In the genomic region with DNA sequence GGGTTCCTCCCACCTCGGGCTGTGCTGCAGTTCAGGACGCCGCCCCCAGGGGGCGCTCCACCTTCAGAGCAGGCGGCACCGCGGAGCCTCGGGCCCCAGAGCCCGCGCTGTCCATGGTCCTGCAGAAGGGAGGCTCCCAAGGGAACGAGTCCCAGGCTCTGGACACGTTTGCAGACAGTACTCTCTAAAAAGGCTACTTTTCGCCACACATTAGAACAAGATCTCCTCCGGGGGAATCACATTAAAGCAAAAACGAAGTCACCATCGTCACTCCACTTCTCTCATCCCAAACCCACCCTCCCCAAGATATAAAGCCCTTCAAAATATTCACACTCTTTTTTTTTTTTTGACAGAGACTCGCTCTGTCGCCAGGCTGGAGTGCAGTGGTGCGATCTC, we compare ENCODE assay signal across 8 cellular contexts. TPM values are rescaled to one million over a fixed set of nuclear protein-coding genes. Genes with fewer than 3 reads are reported as not detected.
DNase-seq lines count a peak whose midpoint lies in the region; ATAC-seq, FAIRE-seq and TF ChIP-seq lines count a peak whose summit lies in the region.

No MANE protein-coding gene starts in this region.

- CTCF ChIA-PET in activated B cell treated with CpG ODN at 0.5 μM for 24 hours (lab: Charles Lee): interaction anchor here (0.6 to 4.3 kb wide), 16 partner anchors 12 to 356 kb away, joined by 3 to 38 read pairs (median 4); partner anchors contain the start of gene VSIG10L

- H3K4me3 ChIP-seq in GM12864 (ENCODE audit: low read depth, low read length) (no peak overlapping the region), bronchial epithelial cell (ENCODE audit: low read depth, low read length) (no peak overlapping the region)

- ATAC-seq in activated B cell treated with CpG ODN at 0.5 μM for 24 hours (ENCODE audit: low read depth): peak; percentile 22
- ATAC-seq in GM21526 (IDR thresholded peaks at IDR 0.05; ENCODE audit: low FRiP score, unreplicated experiment): no peak

- peaks cover 5% of the 10 kb centered on the region for H3K27me3 Mint-ChIP-seq in activated B cell treated with CpG ODN at 0.5 μM for 24 hours

- FAIRE-seq in bronchial epithelial cell (lab: Jason Lieb, UNC): no peak

- peaks cover 34% of the 10 kb centered on the region for H3K4me1 Mint-ChIP-seq in activated B cell treated with CpG ODN at 0.5 μM for 24 hours

- H3K27me3 ChIP-seq in bronchial epithelial cell (ENCODE audit: control insufficient read depth, insufficient read depth, low read length): no peaks in the 10 kb centered on the region

- H3K36me3 ChIP-seq in bronchial epithelial cell (ENCODE audit: control insufficient read depth, insufficient read depth, low read length): no peaks in the 10 kb centered on the region

- DNase-seq in GM12864 (ENCODE audit: low read depth): no peak
- DNase-seq in Kasumi-1 (lab: John Stamatoyannopoulos, UW): peak; percentile 68 to 70
- peak; percentile 90 for DNase-seq in activated B cell treated with CpG ODN at 0.5 μM for 24 hours
- peak; percentile 26 for DNase-seq in bronchial epithelial cell (ENCODE audit: low read depth)
- DNase-seq in islet precursor cell: peak; percentile 92
- DNase-seq in stimulated activated CD4-positive, alpha-beta T cell treated with anti-CD3 and anti-CD28 coated beads, Interleukin-1b, Interleukin-23, amount 100 ng/mL, for 24 hours (ENCODE audit: low read depth in 4 of 4, low spot score in 1 of 4): peak; percentile 83 to 94 (median 86)
- no peak for DNase-seq in NCI-H187 treated with DMSO at 0.1 percent for 48 hours (lab: John Stamatoyannopoulos, UW)

- H3K9me3 Mint-ChIP-seq in activated B cell treated with CpG ODN at 0.5 μM for 24 hours: no peaks in the 10 kb centered on the region

- no peak overlapping the region for H3K4me3 Mint-ChIP-seq in activated B cell treated with CpG ODN at 0.5 μM for 24 hours

- TF ChIP-seq CTCF in GM12864 (IDR thresholded peaks at IDR 0.05; ENCODE audit: low read depth, low read length, missing control alignments) (peak; percentile 99), activated B cell treated with CpG ODN at 0.5 μM for 24 hours (IDR thresholded peaks at IDR 0.05) (peak; percentile 90), bronchial epithelial cell (IDR thresholded peaks at IDR 0.05; ENCODE audit: insufficient read depth, low read length, severe bottlenecking) (peak; percentile 96)

- H3K36me3 Mint-ChIP-seq in activated B cell treated with CpG ODN at 0.5 μM for 24 hours (ENCODE audit: low read depth): peaks cover 3% of the 10 kb centered on the region

- H3K27ac Mint-ChIP-seq in activated B cell treated with CpG ODN at 0.5 μM for 24 hours: no peak overlapping the region

- intact Hi-C loops in activated B cell treated with CpG ODN at 0.5 μM for 24 hours (cut with micrococcal nuclease): loop anchor here (1.0 to 2.0 kb wide), 6 partner anchors 19 to 235 kb away; no protein-coding TSS in a partner anchor

- POLR2A ChIA-PET in activated B cell treated with CpG ODN at 0.5 μM for 24 hours (lab: Charles Lee): interaction anchor here (0.7 to 1.5 kb wide), 2 partner anchors 14 to 233 kb away, joined by 3 to 5 read pairs; no protein-coding TSS in a partner anchor

RNA-seq across cellular contexts. Expression of gene SIGLEC10, which starts 4.6 kb away (rescaled TPM):
- total RNA-seq in activated B cell treated with CpG ODN at 0.5 μM for 24 hours (50.3 and 52.2 TPM in 2 replicates), bronchial epithelial cell (not detected in 2 replicates)

RNA-seq across cellular contexts. Expression of gene C19orf84, which starts 31.7 kb away (rescaled TPM):
- total RNA-seq in activated B cell treated with CpG ODN at 0.5 μM for 24 hours: 0.17 TPM in 1 of 2 replicates, not detected in the other
- total RNA-seq in bronchial epithelial cell: not detected in 2 replicates

RNA-seq across cellular contexts. Expression of gene LIM2, which starts 34.3 kb away (rescaled TPM):
- total RNA-seq in activated B cell treated with CpG ODN at 0.5 μM for 24 hours (not detected in 2 replicates), bronchial epithelial cell (not detected in 2 replicates)

RNA-seq across cellular contexts. Expression of gene SIGLEC8, which starts 36.2 kb away (rescaled TPM):
- not detected in 2 replicates for total RNA-seq in activated B cell treated with CpG ODN at 0.5 μM for 24 hours
- total RNA-seq in bronchial epithelial cell: not detected in 2 replicates

RNA-seq across cellular contexts. Expression of gene NKG7, which starts 49.6 kb away (rescaled TPM):
- total RNA-seq in activated B cell treated with CpG ODN at 0.5 μM for 24 hours: 1.6 and 2.1 TPM in 2 replicates
- not detected in 2 replicates for total RNA-seq in bronchial epithelial cell

Comparison
In these comparisons a context has a peak if more than half of its experiments do, and no peak if none do; other contexts are left out.
1. DNase-seq: peak in Kasumi-1 (2 of 2), activated B cell treated with CpG ODN at 0.5 μM for 24 hours (single experiment), bronchial epithelial cell (single experiment), islet precursor cell (single experiment) and stimulated activated CD4-positive, alpha-beta T cell treated with anti-CD3 and anti-CD28 coated beads, Interleukin-1b, Interleukin-23, amount 100 ng/mL, for 24 hours (4 of 4); none in GM12864 (single experiment) and NCI-H187 treated with DMSO at 0.1 percent for 48 hours (single experiment).
2. RNA of gene SIGLEC10, which starts 4.6 kb away (total RNA-seq): 50.3 to 52.2 TPM in activated B cell treated with CpG ODN at 0.5 μM for 24 hours; not detected in bronchial epithelial cell; every median in the first group is over 10 times any median in the second.
3. Peak in every context shown above with its lines, with median percentiles within 50 percentile points of each other: CTCF ChIP-seq.